Comparison of ENCODE assay signal across 16 cellular contexts in genomic region chr1:65179148-65179547, GRCh38.
"Had no signal": no experiment of that assay in that cellular context is flagged by ENCODE, and none has a peak within 500 bp of the region (broad histone marks: within the 10 kb centered on the region; RNA-seq: fewer than 3 reads in every experiment).

No MANE protein-coding gene starts in this region.

- H3K4me1 ChIP-seq: colonic mucosa had no signal

- FAIRE-seq: endothelial cell of umbilical vein had no signal

- ATAC-seq: gastroesophageal sphincter, lower lobe of right lung, T-helper 17 cell had no signal

- H3K27me3 ChIP-seq: cardiac muscle cell, colonic mucosa, gastroesophageal sphincter, neutrophil, right atrium auricular region, tibial artery had no signal

- H3K27ac ChIP-seq: cardiac muscle cell, colonic mucosa, gastroesophageal sphincter, lower lobe of right lung, neutrophil, tibial artery had no signal

- H3K36me3 Mint-ChIP-seq: naive B cell had no signal

- H3K36me3 ChIP-seq: cardiac muscle cell, colonic mucosa, gastroesophageal sphincter, lower lobe of right lung, neutrophil, right atrium auricular region, tibial artery had no signal

- DNase-seq: activated CD4-positive, CD25-positive, alpha-beta regulatory T cell; activated naive CD4-positive, alpha-beta T cell treated with anti-CD3 and anti-CD28 coated beads, Interleukin-2, amount 50 U/mL, for 16 hours; amygdala; colonic mucosa; effector CD4-positive, alpha-beta T cell; lower lobe of right lung; midbrain; naive B cell; T-helper 17 cell; tibial artery had no signal

- H3K9me3 ChIP-seq: colonic mucosa, gastroesophageal sphincter, lower lobe of right lung, neutrophil, right atrium auricular region, tibial artery had no signal

- H3K27ac Mint-ChIP-seq: T-helper 17 cell had no signal

- H3K4me3 ChIP-seq: cardiac muscle cell, colonic mucosa, gastroesophageal sphincter, lower lobe of right lung, right atrium auricular region, skin epidermis, tibial artery had no signal

- H3K4me3 Mint-ChIP-seq: naive B cell, T-helper 17 cell had no signal

- H3K9me3 Mint-ChIP-seq: naive B cell had no signal

- H3K4me1 Mint-ChIP-seq: naive B cell, T-helper 17 cell had no signal
